Comparison of ENCODE assay signal across 27 cellular contexts in genomic region chr17:36501963-36502362, GRCh38. TPM values are rescaled to one million over a fixed set of nuclear protein-coding genes. Genes with fewer than 3 reads are reported as not detected.
DNase-seq lines count a peak whose midpoint lies in the region; ATAC-seq and TF ChIP-seq lines count a peak whose summit lies in the region.
"Had no signal": no experiment of that assay in that cellular context is flagged by ENCODE, and none has a peak within 500 bp of the region (broad histone marks: within the 10 kb centered on the region; RNA-seq: fewer than 3 reads in every experiment).

No MANE protein-coding gene starts in this region.

- intact Hi-C loops in transverse colon (cut with DNase I; ENCODE audit: low total_unique reads), result no loop called here

- CTCF ChIA-PET in HEK293 (lab: Yijun Ruan, JAX), result no interaction called here

- no peak overlapping the region for H2AFZ ChIP-seq in GM23248

- H3K36me3 ChIP-seq in HEK293 (ENCODE audit: control insufficient read depth in 2 of 2, insufficient read depth in 1 of 2, low read length in 2 of 2), result peaks cover 62 to 95% of the 10 kb centered on the region in 2 experiments
- H3K36me3 ChIP-seq in transverse colon, result peaks cover 0 to 23% (median 8%) of the 10 kb centered on the region in 4 donors
- peaks cover 13% of the 10 kb centered on the region; the same call in 1 of the 2 replicates for H3K36me3 ChIP-seq in GM23248 (ENCODE audit: low read depth)
- H3K36me3 ChIP-seq: colonic mucosa had no signal

- no peaks in the 10 kb centered on the region for H3K9me2 ChIP-seq in GM23248 (ENCODE audit: insufficient read depth)

- no peak for TF ChIP-seq EP300 in transverse colon (IDR thresholded peaks at IDR 0.05; ENCODE audit: low read depth)

- no peaks in the 10 kb centered on the region for H3K27me3 Mint-ChIP-seq in chondrocyte (ENCODE audit: low read depth)
- H3K27me3 Mint-ChIP-seq in naive thymus-derived CD8-positive, alpha-beta T cell, result no peaks in the 10 kb centered on the region
- H3K27me3 Mint-ChIP-seq: CD8-positive, alpha-beta memory T cell; memory B cell had no signal

- H3K4me3 ChIP-seq in HEK293 (ENCODE audit: low read depth, low read length), result no peak overlapping the region
- no peak overlapping the region for H3K4me3 ChIP-seq in transverse colon
- H3K4me3 ChIP-seq in GM23248, result no peak overlapping the region
- H3K4me3 ChIP-seq: breast epithelium, colonic mucosa, K562, SK-N-MC, thyroid gland had no signal

- H3K79me2 ChIP-seq in GM23248 (ENCODE audit: insufficient read depth), result no peaks in the 10 kb centered on the region

- H3K4me1 Mint-ChIP-seq in chondrocyte (ENCODE audit: low read depth), result no peaks in the 10 kb centered on the region
- peaks cover 0 to 13% (median 5%) of the 10 kb centered on the region in 4 donors for H3K4me1 Mint-ChIP-seq in naive thymus-derived CD8-positive, alpha-beta T cell
- H3K4me1 Mint-ChIP-seq: CD8-positive, alpha-beta memory T cell; memory B cell had no signal

- H3K27ac ChIP-seq in HEK293 (ENCODE audit: extremely low read depth, low read depth, low read length), result no peak overlapping the region
- H3K27ac ChIP-seq in transverse colon, result no peak overlapping the region
- H3K27ac ChIP-seq in GM23248, result no peak overlapping the region
- H3K27ac ChIP-seq: breast epithelium, colonic mucosa, epithelial cell of prostate, SK-N-MC, thyroid gland had no signal

- DNase-seq in activated CD8-positive, alpha-beta memory T cell treated with anti-CD3 and anti-CD28 coated beads, Interleukin-2, amount 50 U/mL, for 48 hours, result peak; percentile 42
- no peak for DNase-seq in activated CD8-positive, alpha-beta memory T cell treated with anti-CD3 and anti-CD28 coated beads, Interleukin-2, amount 50 U/mL, for 4 hours
- DNase-seq in chondrocyte (ENCODE audit: low spot score) (peak; percentile 40), transverse colon (no peak), NCI-H2171 (lab: John Stamatoyannopoulos, UW) (no peak), GM23248 (no peak)
- peak in 1 of 10 donors; percentile 45 for DNase-seq in naive thymus-derived CD8-positive, alpha-beta T cell
- DNase-seq: activated naive CD4-positive, alpha-beta T cell treated with Interleukin-2 at 50 U/mL for 16 hours; AML-193; CD8-positive, alpha-beta memory T cell; colonic mucosa; DMS 273 treated with DMSO at 0.1 percent for 48 hours; effector CD4-positive, alpha-beta T cell; hypothalamus; NCI-H1048; NCI-H2107; right cardiac atrium; stimulated activated CD4-positive, alpha-beta T cell treated with anti-CD3 and anti-CD28 coated beads, Interleukin-1b, Interleukin-23, amount 100 ng/mL, for 48 hours; thyroid gland had no signal

- H3K36me3 Mint-ChIP-seq in chondrocyte (ENCODE audit: low read depth), result peaks cover 27% of the 10 kb centered on the region
- H3K36me3 Mint-ChIP-seq in naive thymus-derived CD8-positive, alpha-beta T cell, result peaks cover 0 to 47% (median 1%) of the 10 kb centered on the region in 3 donors

- H3K9me3 ChIP-seq in HEK293 (ENCODE audit: control insufficient read depth, insufficient read depth, low read depth, low read length), result no peaks in the 10 kb centered on the region
- no peaks in the 10 kb centered on the region for H3K9me3 ChIP-seq in transverse colon
- no peaks in the 10 kb centered on the region for H3K9me3 ChIP-seq in GM23248 (ENCODE audit: low read depth)
- H3K9me3 ChIP-seq: breast epithelium, colonic mucosa, thyroid gland had no signal

- ATAC-seq in naive thymus-derived CD8-positive, alpha-beta T cell, result no peak
- ATAC-seq: K562, left lobe of liver, right cardiac atrium had no signal

- H3K4me2 ChIP-seq in GM23248 (ENCODE audit: unreplicated experiment), result no peak overlapping the region

- in situ Hi-C loops in transverse colon (cut with MboI; ENCODE audit: low pct_ligation_motif_present in 1 of 4, low pct_unique_long_range_greater_than_20kb in 1 of 4, low sequenced_read_pairs in 3 of 4) (no loop called here), GM23248 (cut with MboI) (loop anchor here (25.0 kb wide), 2 partner anchors 665 to 1415 kb away; no protein-coding TSS in a partner anchor)

- TF ChIP-seq CTCF in HEK293 (tag by site-specific recombination; IDR thresholded peaks at IDR 0.05) (no peak), chondrocyte (IDR thresholded peaks at IDR 0.05) (no peak), transverse colon (IDR thresholded peaks at IDR 0.05) (no peak)

- no peak for TF ChIP-seq POLR2A in transverse colon (IDR thresholded peaks at IDR 0.05)

- no peak overlapping the region for H3K4me3 Mint-ChIP-seq in chondrocyte (ENCODE audit: unreplicated experiment)
- H3K4me3 Mint-ChIP-seq in naive thymus-derived CD8-positive, alpha-beta T cell, result no peak overlapping the region
- H3K4me3 Mint-ChIP-seq: CD8-positive, alpha-beta memory T cell; memory B cell; T-helper 1 cell treated with Interleukin-12 subunit alpha and Interleukin-12 subunit beta and Interleukin-4 antibody, amounts not matched to agents 30 μg/mL and 1 μg/mL, for 36 hours had no signal

- no peaks in the 10 kb centered on the region for H3K9me3 Mint-ChIP-seq in chondrocyte (ENCODE audit: low read depth)
- no peaks in the 10 kb centered on the region for H3K9me3 Mint-ChIP-seq in naive thymus-derived CD8-positive, alpha-beta T cell
- H3K9me3 Mint-ChIP-seq: CD8-positive, alpha-beta memory T cell; memory B cell; T-helper 1 cell treated with Interleukin-12 subunit alpha and Interleukin-12 subunit beta and Interleukin-4 antibody, amounts not matched to agents 30 μg/mL and 1 μg/mL, for 36 hours had no signal

- 92 to 100% methylated on average over 2 to 6 of the region's 6 CpGs for WGBS in transverse colon (ENCODE audit: low coverage in 1 of 2), 2 donors
- WGBS in GM23248 (ENCODE audit: low coverage in 1 of 2, low lambda C conversion rate in 2 of 2, missing lambda C conversion rate in 2 of 2), 2 experiments, result 94 to 97% methylated on average over 6 of the region's 6 CpGs

- no peak overlapping the region for H3K27ac Mint-ChIP-seq in chondrocyte (ENCODE audit: unreplicated experiment)
- peak overlapping the region in 9 of 10 donors; percentile 51 to 88 (median 68) for H3K27ac Mint-ChIP-seq in naive thymus-derived CD8-positive, alpha-beta T cell
- H3K27ac Mint-ChIP-seq: memory B cell had no signal

- no peaks in the 10 kb centered on the region for H3F3A ChIP-seq in GM23248 (ENCODE audit: insufficient read depth)

- no peaks in the 10 kb centered on the region for H4K20me1 ChIP-seq in GM23248 (ENCODE audit: insufficient read depth)

- H3K4me1 ChIP-seq in HEK293 (ENCODE audit: control insufficient read depth, insufficient read depth, low read length), result no peaks in the 10 kb centered on the region
- H3K4me1 ChIP-seq in transverse colon, result no peaks in the 10 kb centered on the region
- H3K4me1 ChIP-seq in GM23248 (ENCODE audit: insufficient read depth), result no peaks in the 10 kb centered on the region
- H3K4me1 ChIP-seq: breast epithelium, colonic mucosa, thyroid gland had no signal

- POLR2A ChIA-PET in HEK293 (lab: Yijun Ruan, JAX), result no interaction called here
- POLR2A ChIA-PET in naive thymus-derived CD8-positive, alpha-beta T cell (lab: Charles Lee), result no interaction called here

- no peak overlapping the region for H3K9ac ChIP-seq in GM23248

- H3K27me3 ChIP-seq in transverse colon (no peaks in the 10 kb centered on the region), GM23248 (replicated peaks; ENCODE audit: insufficient read depth) (no peaks in the 10 kb centered on the region)
- H3K27me3 ChIP-seq: breast epithelium, colonic mucosa, thyroid gland had no signal

TF ChIP-seq in HEK293, 187 proteins besides CTCF, POLR2A, EP300 and RAD21 (continues in another document):
- TF ChIP-seq PRDM1 (tag by site-specific recombination; IDR thresholded peaks at IDR 0.05), result peak; percentile 81

RNA-seq across cellular contexts. Expression of gene ZNHIT3, which starts 15.5 kb away (rescaled TPM):
- total RNA-seq in chondrocyte, result 24.7 to 25.9 TPM (median 25.2 TPM) in 3 replicates
- total RNA-seq in naive thymus-derived CD8-positive, alpha-beta T cell, result 10 to 100 TPM; 70.0 to 71.6 TPM
- polyA plus RNA-seq in naive thymus-derived CD8-positive, alpha-beta T cell, result 10 to 100 TPM; 89.1 to 98.8 (median 91.2) TPM
- total RNA-seq in transverse colon, result 10 to 100 TPM in 3 of 4 donors, 1 to 10 TPM in 1; 6.7 to 38.6 (median 27.2) TPM
- 21.8 and 28.4 TPM in 2 replicates for total RNA-seq in GM23248 (2014; rRNA removed; shearing (Covaris generic))
- polyA plus RNA-seq in GM23248 (2016; fragmentation: Nextera tagmentation; extraction: Ambion mirVana), result 43.4 and 52.0 TPM in 2 replicates

RNA-seq across cellular contexts. Expression of gene MYO19, which starts 32.7 kb away (rescaled TPM):
- total RNA-seq in chondrocyte (51.5 to 75.6 TPM (median 52.6 TPM) in 3 replicates), transverse colon (100 to 1,000 TPM in 3 of 4 donors, 10 to 100 TPM in 1; 94.2 to 230 (median 159) TPM)
- total RNA-seq in naive thymus-derived CD8-positive, alpha-beta T cell, result 10 to 100 TPM; 73.1 to 74.2 TPM
- polyA plus RNA-seq in naive thymus-derived CD8-positive, alpha-beta T cell, result 1 to 10 TPM; 2.3 to 4.6 (median 4.6) TPM
- 34.4 and 54.8 TPM in 2 replicates for total RNA-seq in GM23248 (2014; rRNA removed; shearing (Covaris generic))
- 14.9 and 15.7 TPM in 2 replicates for polyA plus RNA-seq in GM23248 (2016; fragmentation: Nextera tagmentation; extraction: Ambion mirVana)

RNA-seq across cellular contexts. Expression of gene PIGW, which starts 32.8 kb away (rescaled TPM):
- total RNA-seq in chondrocyte (10.5 to 15.4 TPM (median 11.0 TPM) in 3 replicates), transverse colon (1 to 10 TPM in 3 of 4 donors, not detected in 1; 2.6 to 4.6 (median 4.4) TPM)
- 10 to 100 TPM in 1 of 2 experiments, 1 to 10 TPM in 1; 9.5 to 11.4 TPM for total RNA-seq in naive thymus-derived CD8-positive, alpha-beta T cell
- polyA plus RNA-seq in naive thymus-derived CD8-positive, alpha-beta T cell, result 10 to 100 TPM; 10.2 to 14.9 (median 11.2) TPM
- total RNA-seq in GM23248 (2014; rRNA removed; shearing (Covaris generic)), result 5.1 and 5.2 TPM in 2 replicates
- 8.0 and 8.6 TPM in 2 replicates for polyA plus RNA-seq in GM23248 (2016; fragmentation: Nextera tagmentation; extraction: Ambion mirVana)

RNA-seq across cellular contexts. Expression of gene GGNBP2, which starts 42.8 kb away (rescaled TPM):
- total RNA-seq in chondrocyte (62.7 to 70.8 TPM (median 68.2 TPM) in 3 replicates), transverse colon (100 to 1,000 TPM in 2 of 4 donors, 10 to 100 TPM in 2; 48.6 to 128 (median 91.6) TPM)
- total RNA-seq in naive thymus-derived CD8-positive, alpha-beta T cell, result 100 to 1,000 TPM; 160 to 164 TPM
- 100 to 1,000 TPM in 1 of 3 donors, 10 to 100 TPM in 2; 69.1 to 104 (median 76.2) TPM for polyA plus RNA-seq in naive thymus-derived CD8-positive, alpha-beta T cell
- total RNA-seq in GM23248 (2014; rRNA removed; shearing (Covaris generic)), result 40.1 and 45.7 TPM in 2 replicates
- 51.5 and 52.0 TPM in 2 replicates for polyA plus RNA-seq in GM23248 (2016; fragmentation: Nextera tagmentation; extraction: Ambion mirVana)

Comparison
In these comparisons a context has a peak if more than half of its experiments do, and no peak if none do; other contexts are left out.
1. DNase-seq: peak in activated CD8-positive, alpha-beta memory T cell treated with anti-CD3 and anti-CD28 coated beads, Interleukin-2, amount 50 U/mL, for 48 hours (single experiment) and chondrocyte (single experiment); none in activated CD8-positive, alpha-beta memory T cell treated with anti-CD3 and anti-CD28 coated beads, Interleukin-2, amount 50 U/mL, for 4 hours (single experiment), transverse colon (single experiment), NCI-H2171 (single experiment) and GM23248 (single experiment).